In the genomic region with DNA sequence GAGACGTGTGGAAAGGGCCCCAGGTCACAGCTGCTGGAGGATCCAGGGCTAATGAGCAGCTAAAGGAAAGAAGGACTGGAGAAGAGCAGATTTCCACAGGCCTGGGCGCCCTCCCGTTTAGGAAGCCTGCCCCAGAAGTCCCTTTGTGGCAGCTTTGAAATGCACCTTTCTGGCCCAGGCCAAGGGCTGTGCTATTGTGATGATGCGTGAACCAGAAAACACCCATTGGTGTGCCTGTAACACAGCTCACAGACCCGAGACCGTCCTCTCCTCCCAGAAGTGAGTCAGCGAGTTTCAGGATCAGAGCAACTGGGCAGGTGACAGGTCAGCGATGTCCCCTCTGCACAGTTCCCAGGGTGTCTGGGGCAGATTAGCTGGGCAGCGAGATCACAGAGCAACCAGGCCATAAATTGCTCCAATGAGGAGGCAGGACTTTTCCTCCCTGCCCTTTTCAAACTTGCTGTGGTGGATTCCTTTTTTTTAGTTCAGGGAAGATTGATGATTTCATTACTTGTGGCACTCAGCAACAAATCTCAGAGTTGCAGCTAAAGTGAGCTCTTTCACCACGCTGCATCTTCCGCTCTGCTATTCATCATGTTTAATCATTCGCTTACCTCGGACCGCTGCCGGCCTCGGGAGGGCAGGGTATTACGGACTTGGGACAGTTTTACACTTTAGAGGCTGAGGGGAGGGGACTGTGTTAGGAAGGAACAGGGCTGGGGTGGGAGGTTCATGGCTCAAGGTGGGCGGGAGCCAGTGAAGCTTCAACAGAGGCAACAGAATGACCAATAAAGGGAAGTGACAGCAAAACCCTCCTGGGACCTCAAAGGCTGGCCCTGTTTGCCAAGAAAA, we compare ENCODE assay signal across 11 cellular contexts.
A peak's percentile ranks its signal among the peaks of the same experiment; 100 is the strongest.
DNase-seq lines count a peak whose midpoint lies in the region; ATAC-seq and TF ChIP-seq lines count a peak whose summit lies in the region.
"Had no signal": no experiment of that assay in that cellular context is flagged by ENCODE, and none has a peak within 500 bp of the region (broad histone marks: within the 10 kb centered on the region; RNA-seq: fewer than 3 reads in every experiment).

No MANE protein-coding gene starts in this region.

- H3K4me1 ChIP-seq in thymus (ENCODE audit: control insufficient read depth, insufficient read depth, low read length) (no peaks in the 10 kb centered on the region), testis (no peaks in the 10 kb centered on the region)

- H3K27me3 ChIP-seq in thymus (ENCODE audit: control insufficient read depth, insufficient read depth) (no peaks in the 10 kb centered on the region), testis (no peaks in the 10 kb centered on the region)

- TF ChIP-seq CTCF in GM20000 (IDR thresholded peaks at IDR 0.05; ENCODE audit: extremely low read depth, missing control alignments) (no peak), testis (IDR thresholded peaks at IDR 0.05) (no peak)

- WGBS in thymus = 79% methylated on average over 18 of the region's 18 CpGs
- WGBS in testis, 2 donors = 77 to 79% methylated on average over 18 of the region's 18 CpGs

- H3K36me3 ChIP-seq in thymus (ENCODE audit: control insufficient read depth, insufficient read depth) (no peaks in the 10 kb centered on the region), testis (ENCODE audit: low read depth, missing control alignments) (no peaks in the 10 kb centered on the region)

- no peak overlapping the region for H3K4me3 ChIP-seq in thymus (ENCODE audit: low read length)
- no peak overlapping the region for H3K4me3 ChIP-seq in testis

- H3K9me3 ChIP-seq in thymus (ENCODE audit: control insufficient read depth) (no peaks in the 10 kb centered on the region), testis (no peaks in the 10 kb centered on the region)

- intact Hi-C loops in testis (cut with DNase I; ENCODE audit: low total_unique reads) = no loop called here

- TF ChIP-seq POLR2A in testis (IDR thresholded peaks at IDR 0.05) = no peak

- H3K27ac ChIP-seq in thymus (ENCODE audit: low read depth) (peak overlapping the region; percentile 20), testis (no peak overlapping the region)

- ATAC-seq in GM21367 (IDR thresholded peaks at IDR 0.05; ENCODE audit: unreplicated experiment) = no peak

- DNase-seq in GM20000 (ENCODE audit: low spot score) (peak; percentile 64), astrocyte of the hippocampus (ENCODE audit: low read depth, low spot score) (peak; percentile 81), kidney glomerular epithelial cell (lab: John Stamatoyannopoulos, UW) (peak; percentile 74), NCI-H2227 (lab: John Stamatoyannopoulos, UW; ENCODE audit: unreplicated experiment) (no peak), testis (no peak)
- DNase-seq in activated CD4-positive, CD25-positive, alpha-beta regulatory T cell (lab: John Stamatoyannopoulos, UW) = no peak
- DNase-seq: activated B cell treated with CpG ODN at 0.5 μM for 24 hours; activated naive CD8-positive, alpha-beta T cell treated with anti-CD3 and anti-CD28 coated beads for 36 hours; foreskin melanocyte had no signal

Comparison
In these comparisons a context has a peak if more than half of its experiments do, and no peak if none do; other contexts are left out.
1. DNase-seq: peak in GM20000 (single experiment), astrocyte of the hippocampus (single experiment) and kidney glomerular epithelial cell (single experiment); none in NCI-H2227 (single experiment), activated CD4-positive, CD25-positive, alpha-beta regulatory T cell (0 of 4) and testis (single experiment).